1 cellular context compared by ENCODE assay signal in the genomic region with DNA sequence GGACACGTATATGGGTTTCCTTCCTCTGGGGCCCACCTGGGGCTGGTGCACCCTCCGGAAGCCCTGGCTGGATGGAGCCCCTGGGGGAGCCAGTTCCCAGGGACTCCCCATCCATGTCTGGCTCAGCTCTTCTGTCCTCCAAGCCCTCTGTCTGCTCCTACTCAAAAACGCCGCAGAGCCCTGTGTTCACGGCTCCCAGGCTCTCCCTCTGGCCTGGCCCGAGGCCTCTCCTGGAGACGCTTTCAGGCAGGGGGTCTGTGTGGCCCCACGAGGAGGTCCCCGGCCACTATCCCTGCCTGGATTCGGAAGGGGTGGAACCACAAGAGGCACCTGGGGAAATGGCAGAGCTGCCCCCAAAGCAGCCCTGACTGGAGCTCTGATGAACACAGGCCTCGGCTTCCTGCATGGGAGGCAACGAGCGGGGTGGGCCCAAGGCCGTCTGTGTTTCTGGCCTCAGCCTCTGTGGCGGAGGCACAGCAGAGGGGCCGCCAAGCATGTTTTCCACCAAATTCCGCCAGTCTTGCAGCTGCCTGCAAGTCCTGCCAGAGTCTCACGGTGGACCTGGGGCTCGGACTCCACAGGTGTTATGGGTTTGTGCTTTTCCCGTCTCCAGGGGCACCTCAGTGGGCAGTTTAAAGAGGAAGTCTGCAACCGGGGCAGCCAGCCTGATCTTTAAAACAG.
TF ChIP-seq lines count a peak whose summit lies in the region.

No MANE protein-coding gene starts in this region.

TF ChIP-seq in HepG2, 621 proteins besides CTCF, POLR2A, EP300 and RAD21:
- no peak for TF ChIP-seq SP1 (IDR thresholded peaks at IDR 0.05)
- no peak for TF ChIP-seq SP1 (CRISPR knock-in tag; IDR thresholded peaks at IDR 0.05)
- TF ChIP-seq, protein P1, sequence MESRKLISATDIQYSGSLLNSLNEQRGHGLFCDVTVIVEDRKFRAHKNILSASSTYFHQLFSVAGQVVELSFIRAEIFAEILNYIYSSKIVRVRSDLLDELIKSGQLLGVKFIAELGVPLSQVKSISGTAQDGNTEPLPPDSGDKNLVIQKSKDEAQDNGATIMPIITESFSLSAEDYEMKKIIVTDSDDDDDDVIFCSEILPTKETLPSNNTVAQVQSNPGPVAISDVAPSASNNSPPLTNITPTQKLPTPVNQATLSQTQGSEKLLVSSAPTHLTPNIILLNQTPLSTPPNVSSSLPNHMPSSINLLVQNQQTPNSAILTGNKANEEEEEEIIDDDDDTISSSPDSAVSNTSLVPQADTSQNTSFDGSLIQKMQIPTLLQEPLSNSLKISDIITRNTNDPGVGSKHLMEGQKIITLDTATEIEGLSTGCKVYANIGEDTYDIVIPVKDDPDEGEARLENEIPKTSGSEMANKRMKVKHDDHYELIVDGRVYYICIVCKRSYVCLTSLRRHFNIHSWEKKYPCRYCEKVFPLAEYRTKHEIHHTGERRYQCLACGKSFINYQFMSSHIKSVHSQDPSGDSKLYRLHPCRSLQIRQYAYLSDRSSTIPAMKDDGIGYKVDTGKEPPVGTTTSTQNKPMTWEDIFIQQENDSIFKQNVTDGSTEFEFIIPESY (CRISPR knock-in tag; IDR thresholded peaks at IDR 0.05) = peak; percentile 89
- TF ChIP-seq, protein P2, sequence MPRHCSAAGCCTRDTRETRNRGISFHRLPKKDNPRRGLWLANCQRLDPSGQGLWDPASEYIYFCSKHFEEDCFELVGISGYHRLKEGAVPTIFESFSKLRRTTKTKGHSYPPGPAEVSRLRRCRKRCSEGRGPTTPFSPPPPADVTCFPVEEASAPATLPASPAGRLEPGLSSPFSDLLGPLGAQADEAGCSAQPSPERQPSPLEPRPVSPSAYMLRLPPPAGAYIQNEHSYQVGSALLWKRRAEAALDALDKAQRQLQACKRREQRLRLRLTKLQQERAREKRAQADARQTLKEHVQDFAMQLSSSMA (CRISPR knock-in tag; IDR thresholded peaks at IDR 0.05) = no peak
- TF ChIP-seq, protein P3, sequence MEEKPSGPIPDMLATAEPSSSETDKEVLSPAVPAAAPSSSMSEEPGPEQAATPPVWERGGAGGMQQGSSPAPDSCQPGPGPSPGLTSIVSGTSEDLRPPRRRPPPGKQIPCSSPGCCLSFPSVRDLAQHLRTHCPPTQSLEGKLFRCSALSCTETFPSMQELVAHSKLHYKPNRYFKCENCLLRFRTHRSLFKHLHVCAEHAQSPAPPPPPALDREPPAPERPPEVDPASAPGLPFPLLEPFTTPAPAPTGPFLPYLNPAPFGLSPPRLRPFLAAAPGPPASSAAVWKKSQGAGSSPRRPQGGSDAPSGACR (CRISPR knock-in tag; IDR thresholded peaks at IDR 0.05) = no peak
- TF ChIP-seq HOXA5 (CRISPR knock-in tag; IDR thresholded peaks at IDR 0.05) = no peak
- TF ChIP-seq ZBTB38 (CRISPR knock-in tag; IDR thresholded peaks at IDR 0.05) = 0 out of 2 replicates have a peak, but pooled peaks have one; percentile 22
- no peak for TF ChIP-seq ZNF326 (CRISPR knock-in tag; IDR thresholded peaks at IDR 0.05; ENCODE audit: borderline replicate concordance)
- no peak for TF ChIP-seq ZNF12 (CRISPR knock-in tag; IDR thresholded peaks at IDR 0.05)
- no peak for TF ChIP-seq ZBTB21 (CRISPR knock-in tag; IDR thresholded peaks at IDR 0.05)
TF ChIP-seq in HepG2: peak in this region for 2.
